26 cellular contexts compared by ENCODE assay signal in genomic region chr1:223008808-223009207, GRCh38.
"Had no signal": no experiment of that assay in that cellular context is flagged by ENCODE, and none has a peak within 500 bp of the region (broad histone marks: within the 10 kb centered on the region; RNA-seq: fewer than 3 reads in every experiment).

No MANE protein-coding gene starts in this region.

- H3K27me3 ChIP-seq: adrenal gland, breast epithelium had no signal

- H3K36me3 ChIP-seq: breast epithelium, MG63, WERI-Rb-1 had no signal

- ATAC-seq: activated CD4-positive, alpha-beta T cell treated with anti-CD3 and anti-CD28 coated beads for 36 hours; activated T-cell treated with anti-CD3 and anti-CD28 coated beads, Interleukin-2, amount 50 U/mL, for 72 hours had no signal

- H3K4me1 ChIP-seq: adrenal gland, breast epithelium had no signal

- H3K4me1 Mint-ChIP-seq: activated CD4-positive, alpha-beta memory T cell treated with anti-CD3 and anti-CD28 coated beads, Interleukin-2, amount 10 ng/mL, durations not matched to agents 7 days and 5 days; activated CD4-positive, alpha-beta T cell treated with anti-CD3 and anti-CD28 coated beads for 36 hours; activated naive CD8-positive, alpha-beta T cell treated with anti-CD3 and anti-CD28 coated beads, Interleukin-2, amount 10 ng/mL, durations not matched to agents 7 days and 5 days; IgD-negative memory B cell had no signal

- H3K9me3 ChIP-seq: adrenal gland, breast epithelium, MG63 had no signal

- H3K27ac Mint-ChIP-seq: activated CD4-positive, alpha-beta memory T cell treated with anti-CD3 and anti-CD28 coated beads, Interleukin-2, amount 10 ng/mL, durations not matched to agents 7 days and 5 days; activated CD4-positive, alpha-beta T cell treated with anti-CD3 and anti-CD28 coated beads for 36 hours; activated naive CD8-positive, alpha-beta T cell treated with anti-CD3 and anti-CD28 coated beads, Interleukin-2, amount 10 ng/mL, durations not matched to agents 7 days and 5 days; activated T-cell treated with anti-CD3 and anti-CD28 coated beads, Interleukin-2, amount 50 U/mL, for 72 hours; activated T-helper 2 cell treated with anti-CD3 and anti-CD28 coated beads, Interferon-gamma antibody, Interleukin-2, Interleukin-4, amounts not matched to agents 10 μg/mL and 5 μg/mL and 100 μg/mL, durations not matched to agents 14 hours and 24 hours and 36 hours; IgD-negative memory B cell had no signal

- H3K27ac ChIP-seq: adrenal gland, breast epithelium, WERI-Rb-1 had no signal

- H3K9me3 Mint-ChIP-seq: activated CD4-positive, alpha-beta memory T cell treated with anti-CD3 and anti-CD28 coated beads, Interleukin-2, amount 10 ng/mL, durations not matched to agents 7 days and 5 days; activated naive CD8-positive, alpha-beta T cell treated with anti-CD3 and anti-CD28 coated beads, Interleukin-2, amount 10 ng/mL, durations not matched to agents 7 days and 5 days; activated T-cell treated with anti-CD3 and anti-CD28 coated beads, Interleukin-2, amount 50 U/mL, for 72 hours; activated T-helper 2 cell treated with anti-CD3 and anti-CD28 coated beads, Interferon-gamma antibody, Interleukin-2, Interleukin-4, amounts not matched to agents 10 μg/mL and 5 μg/mL and 100 μg/mL, durations not matched to agents 14 hours and 24 hours and 36 hours had no signal

- H3K4me3 Mint-ChIP-seq: activated CD4-positive, alpha-beta memory T cell treated with anti-CD3 and anti-CD28 coated beads, Interleukin-2, amount 10 ng/mL, durations not matched to agents 7 days and 5 days; activated CD4-positive, alpha-beta T cell treated with anti-CD3 and anti-CD28 coated beads for 36 hours; activated naive CD8-positive, alpha-beta T cell treated with anti-CD3 and anti-CD28 coated beads, Interleukin-2, amount 10 ng/mL, durations not matched to agents 7 days and 5 days; activated T-cell treated with anti-CD3 and anti-CD28 coated beads, Interleukin-2, amount 50 U/mL, for 72 hours; IgD-negative memory B cell had no signal

- H3K4me3 ChIP-seq: adrenal gland, breast epithelium, MG63 had no signal

- DNase-seq: activated CD4-positive, alpha-beta memory T cell treated with anti-CD3 and anti-CD28 coated beads, Interleukin-2, amount 10 ng/mL, durations not matched to agents 7 days and 5 days; activated CD4-positive, alpha-beta T cell treated with anti-CD3 and anti-CD28 coated beads for 36 hours; activated CD4-positive, alpha-beta T cell treated with anti-CD3 and anti-CD28 coated beads, Interleukin-2, amount 50 U/mL, for 1 hour; activated gamma-delta T cell treated with Interleukin-2 at 50 U/mL for 16 hours; activated naive CD4-positive, alpha-beta T cell treated with anti-CD3 and anti-CD28 coated beads, Interleukin-2, amount 50 U/mL, for 16 hours; activated naive CD8-positive, alpha-beta T cell treated with anti-CD3 and anti-CD28 coated beads, Interleukin-2, amount 10 ng/mL, durations not matched to agents 7 days and 5 days; activated T-cell treated with anti-CD3 and anti-CD28 coated beads, Interleukin-2, amount 50 U/mL, for 72 hours; adrenal gland; anterior cingulate cortex; KG1; MG63; MV-4-11; NCI-H1105; NCI-H1436; NCI-H1694 treated with DMSO at 0.1 percent for 48 hours; NCI-H2029 treated with DMSO at 0.1 percent for 48 hours; NCI-H345; NCI-H510A; NCI-H526 treated with DMSO at 0.1 percent for 48 hours; NCI-H82; SIG-M5; T-helper 1 cell; WERI-Rb-1 had no signal
